ENCODE assay signal across 18 cellular contexts in the genomic region with DNA sequence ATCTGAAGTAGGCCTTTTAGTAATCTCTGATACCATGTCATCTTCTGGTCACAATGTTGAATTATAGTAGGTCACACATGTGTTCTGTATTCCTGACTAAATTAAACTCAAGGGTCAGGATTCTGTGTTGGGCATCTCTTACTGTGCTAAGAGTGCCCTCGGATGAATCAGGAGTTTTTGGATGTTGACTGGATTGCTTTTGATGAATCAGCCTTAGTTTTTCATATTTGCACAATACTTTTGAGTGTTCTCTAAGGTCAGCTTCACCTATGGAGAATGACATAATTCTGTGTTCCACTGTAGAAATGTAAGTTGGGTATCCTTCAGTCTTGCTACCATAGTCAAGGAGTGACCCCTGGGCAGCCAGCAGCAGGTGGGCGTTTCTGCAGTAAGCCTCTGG.
A peak's percentile ranks its signal among the peaks of the same experiment; 100 is the strongest.
DNase-seq lines count a peak whose midpoint lies in the region; ATAC-seq, FAIRE-seq and TF ChIP-seq lines count a peak whose summit lies in the region.
"Had no signal": no experiment of that assay in that cellular context is flagged by ENCODE, and none has a peak within 500 bp of the region (broad histone marks: within the 10 kb centered on the region; RNA-seq: fewer than 3 reads in every experiment).

No MANE protein-coding gene starts in this region.

- DNase-seq in A549 (ENCODE audit: low read depth in 1 of 2, low spot score in 1 of 2) (no peak), GM23248 (peak; percentile 67), amniotic epithelial cell (ENCODE audit: low read depth) (peak; percentile 62), foreskin keratinocyte (peak; percentile 18 to 32), SIG-M5 (lab: John Stamatoyannopoulos, UW) (no peak), GM13977 (ENCODE audit: low spot score) (no peak), H4 (ENCODE audit: low spot score) (no peak)
- DNase-seq: GDM1, HFFc6, NCI-H1417 treated with DMSO at 0.1 percent for 48 hours, NCI-H187 treated with DMSO at 0.1 percent for 48 hours, NCI-H345, NCI-H524 treated with DMSO at 0.1 percent for 48 hours, PC-9 had no signal

- no peak for TF ChIP-seq POLR2A in A549 (IDR thresholded peaks at IDR 0.05; ENCODE audit: low read length)

- no peaks in the 10 kb centered on the region for H3K79me2 ChIP-seq in GM23248 (ENCODE audit: insufficient read depth)

- TF ChIP-seq EP300 in A549 (IDR thresholded peaks at IDR 0.05): no peak

- POLR2A ChIA-PET in A549 (lab: Yijun Ruan, JAX): no interaction called here

- CTCF ChIA-PET in A549 (lab: Yijun Ruan, JAX): interaction anchor here (1.9 kb wide), 1 partner anchor 190 kb away, joined by 6 read pairs; a partner anchor contains a TSS

- H3K27me3 ChIP-seq in GM23248 (replicated peaks; ENCODE audit: insufficient read depth) (no peaks in the 10 kb centered on the region), foreskin keratinocyte (no peaks in the 10 kb centered on the region)
- H3K27me3 ChIP-seq: BLaER1 treated with 17β-estradiol and CSF1 and Interleukin-3, amounts not matched to agents 10 nM and 100 nM; SJSA1 had no signal

- H3K4me1 ChIP-seq in A549: peaks cover 98% of the 10 kb centered on the region
- H3K4me1 ChIP-seq in GM23248 (ENCODE audit: insufficient read depth): peaks cover 17% of the 10 kb centered on the region
- no peaks in the 10 kb centered on the region for H3K4me1 ChIP-seq in foreskin keratinocyte
- H3K4me1 ChIP-seq: BLaER1 treated with 17β-estradiol and CSF1 and Interleukin-3, amounts not matched to agents 10 nM and 100 nM; SJSA1 had no signal

- no peak for FAIRE-seq in A549 (lab: Jason Lieb, UNC)
- FAIRE-seq: H1 had no signal

- no peaks in the 10 kb centered on the region for H3F3A ChIP-seq in GM23248 (ENCODE audit: insufficient read depth)

- 52% methylated on average over 2 of the region's 2 CpGs for WGBS in A549 (ENCODE audit: missing lambda C conversion rate)
- WGBS in GM23248 (ENCODE audit: low coverage in 1 of 2, low lambda C conversion rate in 2 of 2, missing lambda C conversion rate in 2 of 2), 2 experiments: 62 to 67% methylated on average over 2 of the region's 2 CpGs

- no peak for ATAC-seq in A549
- ATAC-seq in foreskin keratinocyte: no peak

- no peak overlapping the region for H3K9ac ChIP-seq in GM23248
- H3K9ac ChIP-seq: BLaER1 treated with 17β-estradiol and CSF1 and Interleukin-3, amounts not matched to agents 10 nM and 100 nM had no signal

- H3K9me2 ChIP-seq in GM23248 (ENCODE audit: insufficient read depth): no peaks in the 10 kb centered on the region

- in situ Hi-C loops in GM23248 (cut with MboI) (no loop called here), GM13977 (cut with MboI; ENCODE audit: low pct_unique_long_range_greater_than_20kb, low sequenced_read_pairs, unreplicated experiment) (no loop called here)

- peak overlapping the region; percentile 85 to 86 for H3K27ac ChIP-seq in A549
- no peak overlapping the region for H3K27ac ChIP-seq in GM23248
- H3K27ac ChIP-seq in foreskin keratinocyte: no peak overlapping the region
- H3K27ac ChIP-seq: BLaER1 treated with 17β-estradiol and CSF1 and Interleukin-3, amounts not matched to agents 10 nM and 100 nM; PC-9; RWPE1; SJSA1 had no signal

- no peak for TF ChIP-seq RAD21 in A549 (conservative IDR thresholded peaks at IDR 0.05 in 1 of 2, IDR thresholded peaks at IDR 0.05 in 1 of 2)

- no peak overlapping the region for H2AFZ ChIP-seq in GM23248
- H2AFZ ChIP-seq: PC-9 had no signal

- TF ChIP-seq CTCF in A549 (IDR thresholded peaks at IDR 0.05) (no peak), foreskin keratinocyte (conservative IDR thresholded peaks at IDR 0.05) (no peak), GM13977 (IDR thresholded peaks at IDR 0.05; ENCODE audit: extremely low read depth, insufficient read depth, missing control alignments) (no peak)

- H3K4me2 ChIP-seq in A549: peak overlapping the region; percentile 79
- H3K4me2 ChIP-seq in GM23248 (ENCODE audit: unreplicated experiment): no peak overlapping the region
- H3K4me2 ChIP-seq: BLaER1 treated with 17β-estradiol and CSF1 and Interleukin-3, amounts not matched to agents 10 nM and 100 nM; PC-9 had no signal

- H4K20me1 ChIP-seq in GM23248 (ENCODE audit: insufficient read depth): no peaks in the 10 kb centered on the region; the same call in 1 of the 2 replicates
- H4K20me1 ChIP-seq: BLaER1 treated with 17β-estradiol and CSF1 and Interleukin-3, amounts not matched to agents 10 nM and 100 nM had no signal

- H3K4me3 ChIP-seq in A549 (no peak overlapping the region), GM23248 (no peak overlapping the region)
- H3K4me3 ChIP-seq: BLaER1 treated with 17β-estradiol and CSF1 and Interleukin-3, amounts not matched to agents 10 nM and 100 nM; PC-9; SJSA1 had no signal

- no peaks in the 10 kb centered on the region for H3K9me3 ChIP-seq in A549
- H3K9me3 ChIP-seq in GM23248 (ENCODE audit: low read depth): no peaks in the 10 kb centered on the region
- H3K9me3 ChIP-seq: BLaER1 treated with 17β-estradiol and CSF1 and Interleukin-3, amounts not matched to agents 10 nM and 100 nM; SJSA1 had no signal

- H3K36me3 ChIP-seq in GM23248 (ENCODE audit: low read depth): no peaks in the 10 kb centered on the region
- H3K36me3 ChIP-seq: BLaER1 treated with 17β-estradiol and CSF1 and Interleukin-3, amounts not matched to agents 10 nM and 100 nM; SJSA1 had no signal

TF ChIP-seq in A549, 52 proteins besides CTCF, POLR2A, EP300 and RAD21:
- TF ChIP-seq CEBPB (IDR thresholded peaks at IDR 0.05): peak; percentile 25 to 53; a peak in 2 of 4 replicates
- TF ChIP-seq, protein P1, sequence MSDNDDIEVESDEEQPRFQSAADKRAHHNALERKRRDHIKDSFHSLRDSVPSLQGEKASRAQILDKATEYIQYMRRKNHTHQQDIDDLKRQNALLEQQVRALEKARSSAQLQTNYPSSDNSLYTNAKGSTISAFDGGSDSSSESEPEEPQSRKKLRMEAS (IDR thresholded peaks at IDR 0.05): no peak
- TF ChIP-seq GATA3 (IDR thresholded peaks at IDR 0.05; ENCODE audit: borderline replicate concordance): peak; percentile 19; the same call in 1 of the 2 replicates

Comparison
In these comparisons a context has a peak if more than half of its experiments do, and no peak if none do; other contexts are left out.
1. DNase-seq: peak in GM23248 (single experiment), amniotic epithelial cell (single experiment) and foreskin keratinocyte (2 of 2); none in A549 (0 of 2), SIG-M5 (single experiment), GM13977 (single experiment) and H4 (single experiment).
2. H3K27ac ChIP-seq: peak in A549 (2 of 2); none in GM23248 (single experiment) and foreskin keratinocyte (single experiment).